In the genomic region with DNA sequence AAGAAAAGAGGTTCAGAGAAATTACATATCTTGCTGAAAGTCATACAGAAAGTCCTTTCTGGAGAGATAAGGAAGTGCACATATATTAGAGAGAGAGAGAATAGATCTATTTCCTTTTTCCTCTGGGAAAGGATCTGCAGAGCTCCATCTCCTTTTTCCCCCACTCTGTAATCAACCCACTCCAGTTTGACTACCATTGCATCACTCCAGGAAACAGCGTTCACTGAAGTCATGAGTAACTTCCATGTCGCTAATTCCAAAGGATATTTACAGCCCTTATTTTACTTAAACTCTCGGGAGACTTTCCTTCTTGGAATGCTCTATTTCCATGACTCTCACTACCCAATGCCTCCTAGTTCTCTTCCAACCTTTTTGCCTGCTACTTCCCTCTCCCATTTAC, we compare ENCODE assay signal across 16 cellular contexts.
"Had no signal": no experiment of that assay in that cellular context is flagged by ENCODE, and none has a peak within 500 bp of the region (broad histone marks: within the 10 kb centered on the region; RNA-seq: fewer than 3 reads in every experiment).

No MANE protein-coding gene starts in this region.

- H3K4me3 ChIP-seq: adrenal gland, neural progenitor cell, psoas muscle, spleen, suprapubic skin had no signal

- H3K9ac ChIP-seq: neural progenitor cell had no signal

- H3K4me2 ChIP-seq: neural progenitor cell had no signal

- H3K4me1 ChIP-seq: adrenal gland, psoas muscle, suprapubic skin had no signal

- DNase-seq: activated CD4-positive, alpha-beta T cell treated with anti-CD3 and anti-CD28 coated beads, Interleukin-2, amount 10 ng/mL, durations not matched to agents 24 days and 14 days; activated naive CD4-positive, alpha-beta T cell treated with Interleukin-2 at 50 U/mL for 16 hours; adrenal gland; foreskin melanocyte; kidney glomerular epithelial cell; psoas muscle; spleen had no signal

- ATAC-seq: activated T-helper 17 cell treated with anti-CD3 and anti-CD28 coated beads, Interleukin-2, amount 50 U/mL, for 72 hours; psoas muscle; sciatic nerve; SK-N-SH treated with all-trans-retinoic acid at 6 μM for 48 hours had no signal

- H3K9me3 Mint-ChIP-seq: type B pancreatic cell had no signal

- H3K27ac ChIP-seq: adrenal gland, neural progenitor cell, psoas muscle, suprapubic skin had no signal

- H3K36me3 Mint-ChIP-seq: mesothelial cell of epicardium, neural progenitor cell, WTC11 had no signal

- H3K27me3 ChIP-seq: adrenal gland, spleen had no signal

- H3K4me3 Mint-ChIP-seq: activated CD4-positive, alpha-beta T cell treated with anti-CD3 and anti-CD28 coated beads, Interleukin-2, amount 10 ng/mL, durations not matched to agents 24 days and 14 days; activated T-helper 17 cell treated with anti-CD3 and anti-CD28 coated beads, Interleukin-2, amount 50 U/mL, for 72 hours; mesothelial cell of epicardium; neural progenitor cell; stimulated activated naive CD8-positive, alpha-beta T cell treated with anti-CD3 and anti-CD28 coated beads, Interleukin-15, Interleukin-2, amounts not matched to agents 100 ng/mL and 50 ng/mL, for 24 hours; type B pancreatic cell had no signal

- H3K27ac Mint-ChIP-seq: activated CD4-positive, alpha-beta T cell treated with anti-CD3 and anti-CD28 coated beads, Interleukin-2, amount 10 ng/mL, durations not matched to agents 24 days and 14 days; activated T-helper 17 cell treated with anti-CD3 and anti-CD28 coated beads, Interleukin-2, amount 50 U/mL, for 72 hours; mesothelial cell of epicardium; neural progenitor cell; stimulated activated naive CD8-positive, alpha-beta T cell treated with anti-CD3 and anti-CD28 coated beads, Interleukin-15, Interleukin-2, amounts not matched to agents 100 ng/mL and 50 ng/mL, for 24 hours; type B pancreatic cell had no signal

- H3K27me3 Mint-ChIP-seq: activated T-helper 17 cell treated with anti-CD3 and anti-CD28 coated beads, Interleukin-2, amount 50 U/mL, for 72 hours; stimulated activated naive CD8-positive, alpha-beta T cell treated with anti-CD3 and anti-CD28 coated beads, Interleukin-15, Interleukin-2, amounts not matched to agents 100 ng/mL and 50 ng/mL, for 24 hours had no signal

- H3K36me3 ChIP-seq: adrenal gland, neural progenitor cell, spleen, suprapubic skin had no signal

- H3K9me3 ChIP-seq: adrenal gland, psoas muscle, spleen, suprapubic skin had no signal
